Comparison of ENCODE assay signal across 18 cellular contexts in genomic region chr19:41910992-41911888, GRCh38. TPM values are rescaled to one million over a fixed set of nuclear protein-coding genes. Genes with fewer than 3 reads are reported as not detected.
DNase-seq lines count a peak whose midpoint lies in the region; ATAC-seq and TF ChIP-seq lines count a peak whose summit lies in the region.
"Had no signal": no experiment of that assay in that cellular context is flagged by ENCODE, and none has a peak within 500 bp of the region (broad histone marks: within the 10 kb centered on the region; RNA-seq: fewer than 3 reads in every experiment).

No MANE protein-coding gene starts in this region.

- no peaks in the 10 kb centered on the region for H3K9me3 ChIP-seq in PC-3 (ENCODE audit: low read length)
- H3K9me3 ChIP-seq: adrenal gland, spleen had no signal

- no peaks in the 10 kb centered on the region for H3K9me3 Mint-ChIP-seq in activated naive CD4-positive, alpha-beta T cell treated with anti-CD3 and anti-CD28 coated beads, Interleukin-2, amount 50 U/mL, for 24 hours
- no peaks in the 10 kb centered on the region for H3K9me3 Mint-ChIP-seq in effector memory CD8-positive, alpha-beta T cell
- H3K9me3 Mint-ChIP-seq in stimulated activated naive CD8-positive, alpha-beta T cell treated with anti-CD3 and anti-CD28 coated beads, Interleukin-15, amount 100 ng/mL, for 72 hours: no peaks in the 10 kb centered on the region

- DNase-seq in activated naive CD4-positive, alpha-beta T cell treated with anti-CD3 and anti-CD28 coated beads, Interleukin-2, amount 50 U/mL, for 16 hours: no peak
- DNase-seq in PC-3: no peak
- no peak for DNase-seq in effector memory CD8-positive, alpha-beta T cell
- no peak for DNase-seq in stimulated activated naive CD8-positive, alpha-beta T cell treated with anti-CD3 and anti-CD28 coated beads, Interleukin-15, amount 100 ng/mL, for 72 hours
- no peak for DNase-seq in iPS-NIHi11 (ENCODE audit: low spot score)
- no peak for DNase-seq in G401 (ENCODE audit: low spot score)
- no peak for DNase-seq in NCI-H2107 treated with DMSO at 0.1 percent for 48 hours (lab: John Stamatoyannopoulos, UW; ENCODE audit: unreplicated experiment)
- DNase-seq: adrenal gland, DMS53, erythroblast, midbrain, NCI-H1694 treated with DMSO at 0.1 percent for 48 hours, posterior cingulate gyrus, RPMI8226, T1000 had no signal

- H3K79me2 ChIP-seq in PC-3 (ENCODE audit: low read length): no peaks in the 10 kb centered on the region

- CTCF ChIA-PET in PC-3 (lab: Charles Lee): no interaction called here

- H3K27ac Mint-ChIP-seq in activated naive CD4-positive, alpha-beta T cell treated with anti-CD3 and anti-CD28 coated beads, Interleukin-2, amount 50 U/mL, for 24 hours: peak overlapping the region; percentile 30
- H3K27ac Mint-ChIP-seq in effector memory CD8-positive, alpha-beta T cell: peak overlapping the region; percentile 50 to 81
- H3K27ac Mint-ChIP-seq in stimulated activated naive CD8-positive, alpha-beta T cell treated with anti-CD3 and anti-CD28 coated beads, Interleukin-15, amount 100 ng/mL, for 72 hours: peak overlapping the region in 1 of 2 donors; percentile 68

- peak overlapping the region; percentile 42 for H3K4me3 Mint-ChIP-seq in activated naive CD4-positive, alpha-beta T cell treated with anti-CD3 and anti-CD28 coated beads, Interleukin-2, amount 50 U/mL, for 24 hours
- peak overlapping the region in 1 of 2 donors; percentile 41 for H3K4me3 Mint-ChIP-seq in effector memory CD8-positive, alpha-beta T cell
- no peak overlapping the region for H3K4me3 Mint-ChIP-seq in stimulated activated naive CD8-positive, alpha-beta T cell treated with anti-CD3 and anti-CD28 coated beads, Interleukin-15, amount 100 ng/mL, for 72 hours

- no peak for ATAC-seq in PC-3
- peak; percentile 41 for ATAC-seq in effector memory CD8-positive, alpha-beta T cell (replicated peaks)
- ATAC-seq in stimulated activated naive CD8-positive, alpha-beta T cell treated with anti-CD3 and anti-CD28 coated beads, Interleukin-15, amount 100 ng/mL, for 72 hours: peak; percentile 21

- POLR2A ChIA-PET in PC-3 (lab: Charles Lee; ENCODE audit: unreplicated experiment): no interaction called here

- peaks cover 38% of the 10 kb centered on the region for H3K4me1 Mint-ChIP-seq in activated naive CD4-positive, alpha-beta T cell treated with anti-CD3 and anti-CD28 coated beads, Interleukin-2, amount 50 U/mL, for 24 hours
- peaks cover 42 to 44% of the 10 kb centered on the region in 2 donors for H3K4me1 Mint-ChIP-seq in effector memory CD8-positive, alpha-beta T cell (ENCODE audit: low read depth in 2 of 2)
- peaks cover 66% of the 10 kb centered on the region for H3K4me1 Mint-ChIP-seq in stimulated activated naive CD8-positive, alpha-beta T cell treated with anti-CD3 and anti-CD28 coated beads, Interleukin-15, amount 100 ng/mL, for 72 hours

- TF ChIP-seq CTCF in PC-3 (conservative IDR thresholded peaks at IDR 0.05; ENCODE audit: low read depth, low read length): no peak

- intact Hi-C loops in PC-3 (cut with micrococcal nuclease): no loop called here

- no peak overlapping the region for H3K27ac ChIP-seq in PC-3 (ENCODE audit: low read length)
- H3K27ac ChIP-seq: adrenal gland, spleen had no signal

- H3K27me3 ChIP-seq in PC-3 (ENCODE audit: low read length): peaks cover 28% of the 10 kb centered on the region

- H3K4me1 ChIP-seq in PC-3 (ENCODE audit: insufficient read depth, low read length): no peaks in the 10 kb centered on the region
- H3K4me1 ChIP-seq: adrenal gland had no signal

- no peak overlapping the region for H3K9ac ChIP-seq in PC-3 (ENCODE audit: low read length)

- H3K36me3 ChIP-seq in PC-3 (ENCODE audit: low read depth, low read length): no peaks in the 10 kb centered on the region

- no peak overlapping the region for H2AFZ ChIP-seq in PC-3 (ENCODE audit: low read length)

- H3K9me2 ChIP-seq in PC-3 (replicated peaks; ENCODE audit: low read length): no peaks in the 10 kb centered on the region

- no peak overlapping the region for H3K4me3 ChIP-seq in PC-3 (ENCODE audit: low read length)
- H3K4me3 ChIP-seq: adrenal gland, spleen had no signal

- in situ Hi-C loops in G401 (cut with HindIII; ENCODE audit: low sequenced_read_pairs): no loop called here

- H3K36me3 Mint-ChIP-seq in activated naive CD4-positive, alpha-beta T cell treated with anti-CD3 and anti-CD28 coated beads, Interleukin-2, amount 50 U/mL, for 24 hours: peaks cover 2% of the 10 kb centered on the region
- H3K36me3 Mint-ChIP-seq in effector memory CD8-positive, alpha-beta T cell (ENCODE audit: insufficient read depth): peaks cover 57% of the 10 kb centered on the region

- BruUV-seq in PC-3 (replicated peaks; lab: Mats Ljungman, UMichigan): TSS peak; percentile 19

- H3F3A ChIP-seq in PC-3 (ENCODE audit: low read length, unreplicated experiment): no peaks in the 10 kb centered on the region

- H4K20me1 ChIP-seq in PC-3 (ENCODE audit: low read length): no peaks in the 10 kb centered on the region

- no peaks in the 10 kb centered on the region for H3K27me3 Mint-ChIP-seq in activated naive CD4-positive, alpha-beta T cell treated with anti-CD3 and anti-CD28 coated beads, Interleukin-2, amount 50 U/mL, for 24 hours
- peaks cover 8 to 13% of the 10 kb centered on the region in 2 donors for H3K27me3 Mint-ChIP-seq in effector memory CD8-positive, alpha-beta T cell
- H3K27me3 Mint-ChIP-seq in stimulated activated naive CD8-positive, alpha-beta T cell treated with anti-CD3 and anti-CD28 coated beads, Interleukin-15, amount 100 ng/mL, for 72 hours: no peaks in the 10 kb centered on the region

- no peak overlapping the region for H3K4me2 ChIP-seq in PC-3 (ENCODE audit: low read length)

RNA-seq across cellular contexts. Expression of gene ERFL, which starts 17.0 kb away (rescaled TPM):
- total RNA-seq in PC-3 (2014; rRNA removed): 0.11 and 0.58 TPM in 2 replicates
- total RNA-seq in G401 (2014; rRNA removed; shearing (Covaris generic)): not detected in 2 replicates
- total RNA-seq: adrenal gland, glomerular endothelial cell had no signal

RNA-seq across cellular contexts. Expression of gene ARHGEF1, which starts 28.3 kb away (rescaled TPM):
- total RNA-seq in PC-3 (2014; rRNA removed): 50.8 and 64.3 TPM in 2 replicates
- 33.0 and 43.6 TPM in 2 replicates for total RNA-seq in G401 (2014; rRNA removed; shearing (Covaris generic))

RNA-seq across cellular contexts. Expression of gene CD79A, which starts 34.2 kb away (rescaled TPM):
- 0.11 TPM in 1 of 2 replicates, not detected in the other for total RNA-seq in PC-3 (2014; rRNA removed)
- 1.0 and 1.4 TPM in 2 replicates for total RNA-seq in G401 (2014; rRNA removed; shearing (Covaris generic))

RNA-seq across cellular contexts. Expression of gene RABAC1, which starts 47.9 kb away (rescaled TPM):
- total RNA-seq in PC-3 (2014; rRNA removed): 148 and 158 TPM in 2 replicates
- total RNA-seq in G401 (2014; rRNA removed; shearing (Covaris generic)): 198 and 315 TPM in 2 replicates

RNA-seq across cellular contexts. Expression of gene RPS19, which starts 51.2 kb away (rescaled TPM):
- 1,687 and 1,830 TPM in 2 replicates for total RNA-seq in PC-3 (2014; rRNA removed)
- 3,257 and 3,896 TPM in 2 replicates for total RNA-seq in G401 (2014; rRNA removed; shearing (Covaris generic))
